In genomic region chr14:22515961-22516360, GRCh38 we compare ENCODE assay signal across 9 cellular contexts.
DNase-seq lines count a peak whose midpoint lies in the region; ATAC-seq and TF ChIP-seq lines count a peak whose summit lies in the region.
"Had no signal": no experiment of that assay in that cellular context is flagged by ENCODE, and none has a peak within 500 bp of the region (broad histone marks: within the 10 kb centered on the region; RNA-seq: fewer than 3 reads in every experiment).

No MANE protein-coding gene starts in this region.

- peaks cover 91% of the 10 kb centered on the region for H3K36me3 Mint-ChIP-seq in activated CD4-positive, alpha-beta T cell treated with anti-CD3 and anti-CD28 coated beads, Interleukin-2, amount 10 ng/mL, durations not matched to agents 24 days and 14 days (ENCODE audit: low read depth)
- H3K36me3 Mint-ChIP-seq in effector memory CD8-positive, alpha-beta T cell (ENCODE audit: insufficient read depth): peaks cover 95% of the 10 kb centered on the region
- H3K36me3 Mint-ChIP-seq in stimulated activated memory B cell treated with anti-CD40 and anti-IgM and Interleukin-4, amounts not matched to agents 10 μg/mL and 1 μg/mL and 100 μg/mL, for 72 hours: peaks cover 6% of the 10 kb centered on the region

- peak overlapping the region in 3 of 4 donors; percentile 9 to 80 (median 32) for H3K27ac ChIP-seq in Peyer's patch

- H3K27ac Mint-ChIP-seq in activated CD4-positive, alpha-beta T cell treated with anti-CD3 and anti-CD28 coated beads, Interleukin-2, amount 10 ng/mL, durations not matched to agents 24 days and 14 days: peak overlapping the region; percentile 90
- H3K27ac Mint-ChIP-seq in effector memory CD8-positive, alpha-beta T cell: peak overlapping the region; percentile 87 to 95
- peak overlapping the region; percentile 74 for H3K27ac Mint-ChIP-seq in stimulated activated memory B cell treated with anti-CD40 and anti-IgM and Interleukin-4, amounts not matched to agents 10 μg/mL and 1 μg/mL and 100 μg/mL, for 72 hours

- no peaks in the 10 kb centered on the region for H3K36me3 ChIP-seq in Peyer's patch

- no peak for DNase-seq in activated CD4-positive, alpha-beta T cell treated with anti-CD3 and anti-CD28 coated beads, Interleukin-2, amount 10 ng/mL, durations not matched to agents 24 days and 14 days
- no peak for DNase-seq in activated CD4-positive, alpha-beta T cell treated with anti-CD3 and anti-CD28 coated beads for 48 hours
- DNase-seq in Peyer's patch: no peak
- DNase-seq in effector memory CD8-positive, alpha-beta T cell: no peak
- DNase-seq in GM10248 (ENCODE audit: extremely low spot score): no peak
- no peak for DNase-seq in RKO (ENCODE audit: low spot score)
- DNase-seq: MM.1S had no signal

- TF ChIP-seq POLR2A in Peyer's patch (IDR thresholded peaks at IDR 0.05): no peak

- POLR2A ChIA-PET in GM10248 (lab: Yijun Ruan, JAX): interaction anchor here (0.9 kb wide), 1 partner anchor 16 kb away, joined by 3 read pairs; no protein-coding TSS in a partner anchor

- CTCF ChIA-PET in GM10248 (lab: Yijun Ruan, JAX): interaction anchor here (1.0 to 4.5 kb wide), 9 partner anchors 9 to 54 kb away, joined by 3 to 16 read pairs (median 5); no protein-coding TSS in a partner anchor

- no peaks in the 10 kb centered on the region for H3K27me3 Mint-ChIP-seq in activated CD4-positive, alpha-beta T cell treated with anti-CD3 and anti-CD28 coated beads, Interleukin-2, amount 10 ng/mL, durations not matched to agents 24 days and 14 days
- no peaks in the 10 kb centered on the region for H3K27me3 Mint-ChIP-seq in effector memory CD8-positive, alpha-beta T cell
- H3K27me3 Mint-ChIP-seq in stimulated activated memory B cell treated with anti-CD40 and anti-IgM and Interleukin-4, amounts not matched to agents 10 μg/mL and 1 μg/mL and 100 μg/mL, for 72 hours: no peaks in the 10 kb centered on the region

- H3K9me3 ChIP-seq in Peyer's patch: no peaks in the 10 kb centered on the region

- H3K4me1 Mint-ChIP-seq in activated CD4-positive, alpha-beta T cell treated with anti-CD3 and anti-CD28 coated beads, Interleukin-2, amount 10 ng/mL, durations not matched to agents 24 days and 14 days: peaks cover 75% of the 10 kb centered on the region
- peaks cover 49 to 56% of the 10 kb centered on the region in 2 donors for H3K4me1 Mint-ChIP-seq in effector memory CD8-positive, alpha-beta T cell (ENCODE audit: low read depth in 2 of 2)
- H3K4me1 Mint-ChIP-seq in stimulated activated memory B cell treated with anti-CD40 and anti-IgM and Interleukin-4, amounts not matched to agents 10 μg/mL and 1 μg/mL and 100 μg/mL, for 72 hours: peaks cover 87% of the 10 kb centered on the region

- H3K4me3 ChIP-seq in Peyer's patch: no peak overlapping the region

- H3K4me3 Mint-ChIP-seq in activated CD4-positive, alpha-beta T cell treated with anti-CD3 and anti-CD28 coated beads, Interleukin-2, amount 10 ng/mL, durations not matched to agents 24 days and 14 days: peak overlapping the region; percentile 83
- H3K4me3 Mint-ChIP-seq in effector memory CD8-positive, alpha-beta T cell: peak overlapping the region; percentile 83 to 91
- H3K4me3 Mint-ChIP-seq in stimulated activated memory B cell treated with anti-CD40 and anti-IgM and Interleukin-4, amounts not matched to agents 10 μg/mL and 1 μg/mL and 100 μg/mL, for 72 hours: no peak overlapping the region

- intact Hi-C loops in activated CD4-positive, alpha-beta T cell treated with anti-CD3 and anti-CD28 coated beads, Interleukin-2, amount 10 ng/mL, durations not matched to agents 24 days and 14 days (cut with micrococcal nuclease): loop anchor here (1.0 to 10.0 kb wide), 4 partner anchors 7 to 1251 kb away; partner anchors contain the start of gene HNRNPC

- no peaks in the 10 kb centered on the region for H3K9me3 Mint-ChIP-seq in activated CD4-positive, alpha-beta T cell treated with anti-CD3 and anti-CD28 coated beads, Interleukin-2, amount 10 ng/mL, durations not matched to agents 24 days and 14 days
- H3K9me3 Mint-ChIP-seq in effector memory CD8-positive, alpha-beta T cell: no peaks in the 10 kb centered on the region
- no peaks in the 10 kb centered on the region for H3K9me3 Mint-ChIP-seq in stimulated activated memory B cell treated with anti-CD40 and anti-IgM and Interleukin-4, amounts not matched to agents 10 μg/mL and 1 μg/mL and 100 μg/mL, for 72 hours

- H3K27me3 ChIP-seq in Peyer's patch: no peaks in the 10 kb centered on the region

- peaks cover 0 to 21% (median 9%) of the 10 kb centered on the region in 4 donors for H3K4me1 ChIP-seq in Peyer's patch

- ATAC-seq in effector memory CD8-positive, alpha-beta T cell (replicated peaks): no peak
- ATAC-seq in stimulated activated memory B cell treated with anti-CD40 and anti-IgM and Interleukin-4, amounts not matched to agents 10 μg/mL and 1 μg/mL and 100 μg/mL, for 72 hours: no peak
- ATAC-seq in activated CD4-positive, CD25-positive, alpha-beta regulatory T cell treated with anti-CD3 and anti-CD28 coated beads, Interleukin-2, amount 50 U/mL, for 24 hours: no peak

- TF ChIP-seq CTCF in Peyer's patch (IDR thresholded peaks at IDR 0.05): no peak
- no peak for TF ChIP-seq CTCF in GM10248 (IDR thresholded peaks at IDR 0.05; ENCODE audit: control extremely low read depth, extremely low read depth, low read depth, missing control alignments)
